ENCODE assay signal across 8 cellular contexts in the genomic region with DNA sequence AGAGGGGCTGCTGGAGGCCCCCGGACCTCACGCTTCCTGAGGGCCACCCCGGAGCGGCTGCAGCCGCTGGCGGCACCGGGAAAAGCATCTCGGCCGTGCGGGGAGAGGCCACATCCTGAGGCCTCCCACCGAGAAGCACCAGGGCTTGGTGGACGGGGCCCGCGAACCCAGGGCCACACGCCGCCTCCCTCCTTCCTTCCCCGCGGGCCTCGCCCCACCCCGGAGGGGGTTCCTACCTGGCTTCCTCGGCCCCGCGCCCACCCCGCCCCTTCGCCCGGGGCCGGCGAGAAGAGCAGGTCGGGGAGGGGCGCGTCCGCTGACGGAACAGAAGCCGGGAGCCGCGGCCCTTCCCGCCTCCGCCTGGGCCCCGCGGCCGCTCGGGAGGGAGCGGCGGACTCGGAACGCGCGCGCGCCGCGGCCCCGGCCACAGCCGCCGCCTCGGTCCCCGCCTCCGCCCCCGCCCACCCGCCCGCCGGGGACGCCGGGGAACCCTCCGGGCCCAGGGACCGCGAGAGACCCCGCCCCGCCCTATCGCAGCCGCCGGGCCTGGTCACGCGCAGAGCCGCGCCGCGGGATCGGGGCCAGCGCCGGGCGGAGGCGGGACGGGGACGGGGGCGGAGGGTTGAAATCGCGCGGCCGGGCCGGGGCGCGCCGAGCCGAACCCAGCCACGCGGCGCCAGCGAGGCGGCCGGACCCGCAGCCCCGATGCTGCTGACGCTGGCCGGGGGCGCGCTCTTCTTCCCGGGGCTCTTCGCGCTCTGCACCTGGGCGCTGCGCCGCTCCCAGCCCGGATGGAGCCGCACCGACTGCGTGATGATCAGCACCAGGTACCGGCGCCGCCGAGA. TPM values are rescaled to one million over a fixed set of nuclear protein-coding genes. Genes with fewer than 3 reads are reported as not detected.
DNase-seq lines count a peak whose midpoint lies in the region; ATAC-seq and TF ChIP-seq lines count a peak whose summit lies in the region.

A gene (plus strand): TSS at position 654 of the 845 bp plus-strand sequence. CDS start 52 bp downstream, at position 706.

- no peak for TF ChIP-seq CTCF in Loucy (conservative IDR thresholded peaks at IDR 0.05; ENCODE audit: low read length)

- DNase-seq in Caki2 (ENCODE audit: low read depth) = peak; percentile 51
- DNase-seq in activated CD4-positive, alpha-beta T cell treated with anti-CD3 and anti-CD28 coated beads for 48 hours = peak; percentile 63
- DNase-seq in dermis blood vessel endothelial cell = peak; percentile 65
- DNase-seq in left lobe of liver (ENCODE audit: low spot score) = peak; percentile 78
- peak; percentile 48 for DNase-seq in stimulated activated CD4-positive, alpha-beta T cell treated with anti-CD3 and anti-CD28 coated beads, Interleukin-4, amount 100 ng/mL, for 1 hour
- DNase-seq in cortex of kidney (lab: John Stamatoyannopoulos, UW) = no peak

- ATAC-seq in GM21390 (IDR thresholded peaks at IDR 0.05; ENCODE audit: unreplicated experiment) (peak; percentile 50), left lobe of liver (peak; percentile 89)

- H3K4me2 ChIP-seq in Loucy (ENCODE audit: low read depth, low read length, poor library complexity, severe bottlenecking) = peak within 1 kb of the TSS; percentile 92

- H3F3A ChIP-seq in Loucy (ENCODE audit: low read depth) = no peaks in the 10 kb centered on the region

- peaks cover 46% of the 10 kb centered on the region for H3K4me1 ChIP-seq in Loucy (ENCODE audit: insufficient read depth, low read length, poor library complexity, severe bottlenecking)

- in situ Hi-C loops in Caki2 (cut with HindIII; ENCODE audit: low pct_unique_long_range_greater_than_20kb, low sequenced_read_pairs) = no loop called here

- peaks cover 3% of the 10 kb centered on the region for H4K20me1 ChIP-seq in Loucy (ENCODE audit: insufficient read depth, low read length, poor library complexity, severe bottlenecking)

- H2AFZ ChIP-seq in Loucy (ENCODE audit: low read length) = peak within 1 kb of the TSS; percentile 87

- no peaks in the 10 kb centered on the region for H3K27me3 ChIP-seq in Loucy (ENCODE audit: insufficient read depth, low read length, poor library complexity, severe bottlenecking)

- H3K36me3 ChIP-seq in Loucy (ENCODE audit: insufficient read depth, low read length) = no peaks in the 10 kb centered on the region

- peaks cover 44% of the 10 kb centered on the region for H3K79me2 ChIP-seq in Loucy (ENCODE audit: insufficient read depth, low read length)

- H3K4me3 ChIP-seq in Loucy (ENCODE audit: low read length, poor library complexity, severe bottlenecking) = peak within 1 kb of the TSS; percentile 88

- no peaks in the 10 kb centered on the region for H3K9me3 ChIP-seq in Loucy (ENCODE audit: insufficient read depth, low read depth, low read length)

- H3K9me2 ChIP-seq in Loucy (replicated peaks; ENCODE audit: low read depth, low read length) = no peaks in the 10 kb centered on the region

- H3K9ac ChIP-seq in Loucy (ENCODE audit: low read depth, low read length, poor library complexity, severe bottlenecking) = peak within 1 kb of the TSS; percentile 79

RNA-seq across cellular contexts. Expression of the gene that starts here (rescaled TPM):
- 25.7 and 34.3 TPM in 2 replicates for total RNA-seq in Caki2 (2014; rRNA removed; shearing (Covaris generic); ENCODE audit: low replicate concordance)
- total RNA-seq in dermis blood vessel endothelial cell (17.0 and 17.9 TPM in 2 replicates), left lobe of liver (0.50 TPM)

Comparison
In these comparisons a context has a peak if more than half of its experiments do, and no peak if none do; other contexts are left out.
1. RNA of the gene that starts here (total RNA-seq): 25.7 to 34.3 TPM in Caki2 and 17.0 to 17.9 TPM in dermis blood vessel endothelial cell; 0.50 TPM in left lobe of liver (single experiment); every median in the first group is over 10 times any median in the second.
2. Peak in DNase-seq and ATAC-seq in left lobe of liver; RNA of the gene not detected or under 1 TPM.